ENCODE assay signal across 27 cellular contexts in the genomic region with DNA sequence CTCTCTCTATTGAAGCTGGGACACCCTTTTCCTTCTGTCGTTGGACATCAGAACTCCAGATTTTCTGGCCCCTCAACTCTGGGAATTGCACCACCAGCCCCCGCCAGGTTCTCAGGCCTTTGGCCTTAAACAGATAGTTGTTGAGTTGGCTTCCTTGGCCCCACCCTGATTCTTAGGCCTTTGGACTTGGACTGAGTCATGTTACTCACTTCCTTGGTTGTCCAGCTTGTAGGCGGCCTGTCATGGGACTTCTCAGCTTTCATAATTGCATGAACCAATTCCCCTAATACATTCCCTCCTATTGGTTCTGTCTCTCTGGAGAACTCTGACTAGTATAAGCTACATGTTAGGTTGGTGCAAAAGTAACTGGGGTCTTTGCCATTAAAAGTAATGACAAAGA.
A peak's percentile ranks its signal among the peaks of the same experiment; 100 is the strongest.
DNase-seq lines count a peak whose midpoint lies in the region; ATAC-seq and TF ChIP-seq lines count a peak whose summit lies in the region.
"Had no signal": no experiment of that assay in that cellular context is flagged by ENCODE, and none has a peak within 500 bp of the region (broad histone marks: within the 10 kb centered on the region; RNA-seq: fewer than 3 reads in every experiment).

No MANE protein-coding gene starts in this region.

- peak; percentile 45 for DNase-seq in MCF 10A (ENCODE audit: unreplicated experiment)
- no peak for DNase-seq in breast epithelium (ENCODE audit: low spot score in 2 of 2)
- DNase-seq in PC-3, result peak; percentile 63
- peak; percentile 28 for DNase-seq in fibroblast of gingiva (ENCODE audit: low read depth)
- no peak for DNase-seq in GM10248 (ENCODE audit: extremely low spot score)
- DNase-seq in left cardiac atrium, result no peak
- DNase-seq: activated CD4-positive, alpha-beta T cell treated with anti-CD3 and anti-CD28 coated beads, Interleukin-2, amount 10 ng/mL, durations not matched to agents 24 days and 14 days; activated naive CD8-positive, alpha-beta T cell treated with anti-CD3 and anti-CD28 coated beads for 36 hours; colonic mucosa; DMS 273 treated with DMSO at 0.1 percent for 48 hours; GF-D8; NCI-H1105 treated with DMSO at 0.1 percent for 48 hours; NCI-H524 treated with DMSO at 0.1 percent for 48 hours; stimulated activated CD4-positive, alpha-beta T cell treated with anti-CD3 and anti-CD28 coated beads, Interleukin-2, amount 100 ng/mL, for 48 hours; stimulated activated naive CD8-positive, alpha-beta T cell treated with anti-CD3 and anti-CD28 coated beads, Interleukin-15, amount 100 ng/mL, for 72 hours; T-cell had no signal

- no peak overlapping the region for H3K27ac Mint-ChIP-seq in MCF 10A (ENCODE audit: low read depth, unreplicated experiment)
- H3K27ac Mint-ChIP-seq: activated CD4-positive, alpha-beta T cell treated with anti-CD3 and anti-CD28 coated beads, Interleukin-2, amount 10 ng/mL, durations not matched to agents 24 days and 14 days; activated naive CD8-positive, alpha-beta T cell treated with anti-CD3 and anti-CD28 coated beads for 36 hours; GM23338; stimulated activated naive CD8-positive, alpha-beta T cell treated with anti-CD3 and anti-CD28 coated beads, Interleukin-15, amount 100 ng/mL, for 72 hours; T-cell; type B pancreatic cell had no signal

- no peaks in the 10 kb centered on the region for H3K9me3 ChIP-seq in breast epithelium
- no peaks in the 10 kb centered on the region for H3K9me3 ChIP-seq in PC-3 (ENCODE audit: low read length)
- H3K9me3 ChIP-seq: colonic mucosa, prostate gland had no signal

- H3K79me2 ChIP-seq in PC-3 (ENCODE audit: low read length), result no peaks in the 10 kb centered on the region

- no peak overlapping the region for H3K9ac ChIP-seq in PC-3 (ENCODE audit: low read length)

- no peak for TF ChIP-seq CTCF in MCF 10A (IDR thresholded peaks at IDR 0.05; ENCODE audit: unreplicated experiment)
- TF ChIP-seq CTCF in breast epithelium (IDR thresholded peaks at IDR 0.05), result no peak
- no peak for TF ChIP-seq CTCF in PC-3 (conservative IDR thresholded peaks at IDR 0.05; ENCODE audit: low read depth, low read length)
- TF ChIP-seq CTCF in GM10248 (IDR thresholded peaks at IDR 0.05; ENCODE audit: control extremely low read depth, extremely low read depth, low read depth, missing control alignments), result no peak

- ATAC-seq in PC-3, result peak; percentile 76
- ATAC-seq in HG03039 (IDR thresholded peaks at IDR 0.05; ENCODE audit: unreplicated experiment), result no peak
- no peak for ATAC-seq in HG02610 (IDR thresholded peaks at IDR 0.05; ENCODE audit: unreplicated experiment)
- ATAC-seq in left cardiac atrium, result no peak
- ATAC-seq: GM12878; GM23338; Right ventricle myocardium inferior; stimulated activated naive CD8-positive, alpha-beta T cell treated with anti-CD3 and anti-CD28 coated beads, Interleukin-15, amount 100 ng/mL, for 72 hours; T-cell had no signal

- BruUV-seq in MCF 10A (replicated peaks; lab: Mats Ljungman, UMichigan) (no TSS peak), PC-3 (replicated peaks; lab: Mats Ljungman, UMichigan) (no TSS peak)

- POLR2A ChIA-PET in MCF 10A (lab: Yijun Ruan, JAX), result no interaction called here
- POLR2A ChIA-PET in PC-3 (lab: Charles Lee; ENCODE audit: unreplicated experiment), result no interaction called here
- POLR2A ChIA-PET in GM10248 (lab: Yijun Ruan, JAX), result no interaction called here

- no peak for TF ChIP-seq POLR2A in breast epithelium (IDR thresholded peaks at IDR 0.05)

- H3K4me3 ChIP-seq in breast epithelium, result no peak overlapping the region
- H3K4me3 ChIP-seq in PC-3 (ENCODE audit: low read length), result no peak overlapping the region
- H3K4me3 ChIP-seq: colonic mucosa, GM12878, GM23338, lung, prostate gland, skin epidermis had no signal

- peak overlapping the region; percentile 33 for H3K4me2 ChIP-seq in PC-3 (ENCODE audit: low read length)
- H3K4me2 ChIP-seq: GM23338 had no signal

- no peaks in the 10 kb centered on the region for H3F3A ChIP-seq in PC-3 (ENCODE audit: low read length, unreplicated experiment)

- H3K9me2 ChIP-seq in PC-3 (replicated peaks; ENCODE audit: low read length), result no peaks in the 10 kb centered on the region

- H3K36me3 ChIP-seq in breast epithelium, result no peaks in the 10 kb centered on the region
- H3K36me3 ChIP-seq in PC-3 (ENCODE audit: low read depth, low read length), result no peaks in the 10 kb centered on the region
- H3K36me3 ChIP-seq: colonic mucosa, prostate gland had no signal

- no peaks in the 10 kb centered on the region for H3K4me1 Mint-ChIP-seq in MCF 10A (ENCODE audit: insufficient read depth, unreplicated experiment)
- H3K4me1 Mint-ChIP-seq: activated CD4-positive, alpha-beta T cell treated with anti-CD3 and anti-CD28 coated beads, Interleukin-2, amount 10 ng/mL, durations not matched to agents 24 days and 14 days; activated naive CD8-positive, alpha-beta T cell treated with anti-CD3 and anti-CD28 coated beads for 36 hours; GM23338; stimulated activated naive CD8-positive, alpha-beta T cell treated with anti-CD3 and anti-CD28 coated beads, Interleukin-15, amount 100 ng/mL, for 72 hours; T-cell had no signal

- H4K20me1 ChIP-seq in PC-3 (ENCODE audit: low read length), result no peaks in the 10 kb centered on the region

- peak overlapping the region; percentile 32; the same call in 1 of the 2 replicates for H2AFZ ChIP-seq in PC-3 (ENCODE audit: low read length)
- H2AFZ ChIP-seq: GM23338 had no signal

- H3K27me3 ChIP-seq in breast epithelium, result no peaks in the 10 kb centered on the region
- H3K27me3 ChIP-seq in PC-3 (ENCODE audit: low read length), result no peaks in the 10 kb centered on the region
- H3K27me3 ChIP-seq: colonic mucosa had no signal

- no peaks in the 10 kb centered on the region for H3K4me1 ChIP-seq in breast epithelium
- peaks cover 9% of the 10 kb centered on the region for H3K4me1 ChIP-seq in PC-3 (ENCODE audit: insufficient read depth, low read length)
- H3K4me1 ChIP-seq: colonic mucosa, prostate gland had no signal

- no peak overlapping the region for H3K4me3 Mint-ChIP-seq in MCF 10A (ENCODE audit: unreplicated experiment)
- H3K4me3 Mint-ChIP-seq: activated CD4-positive, alpha-beta T cell treated with anti-CD3 and anti-CD28 coated beads, Interleukin-2, amount 10 ng/mL, durations not matched to agents 24 days and 14 days; activated naive CD8-positive, alpha-beta T cell treated with anti-CD3 and anti-CD28 coated beads for 36 hours; GM23338; stimulated activated naive CD8-positive, alpha-beta T cell treated with anti-CD3 and anti-CD28 coated beads, Interleukin-15, amount 100 ng/mL, for 72 hours; T-cell; type B pancreatic cell had no signal

- peaks cover 23% of the 10 kb centered on the region for H3K27me3 Mint-ChIP-seq in MCF 10A (ENCODE audit: insufficient read depth, unreplicated experiment)
- H3K27me3 Mint-ChIP-seq: activated CD4-positive, alpha-beta T cell treated with anti-CD3 and anti-CD28 coated beads, Interleukin-2, amount 10 ng/mL, durations not matched to agents 24 days and 14 days had no signal

- no peaks in the 10 kb centered on the region for H3K36me3 Mint-ChIP-seq in MCF 10A (ENCODE audit: insufficient read depth, unreplicated experiment)
- H3K36me3 Mint-ChIP-seq: activated naive CD8-positive, alpha-beta T cell treated with anti-CD3 and anti-CD28 coated beads for 36 hours; T-cell; type B pancreatic cell had no signal

- no peaks in the 10 kb centered on the region for H3K9me3 Mint-ChIP-seq in MCF 10A (ENCODE audit: unreplicated experiment)
- H3K9me3 Mint-ChIP-seq: activated CD4-positive, alpha-beta T cell treated with anti-CD3 and anti-CD28 coated beads, Interleukin-2, amount 10 ng/mL, durations not matched to agents 24 days and 14 days had no signal

- no peak overlapping the region for H3K27ac ChIP-seq in breast epithelium
- H3K27ac ChIP-seq in PC-3 (ENCODE audit: low read length), result no peak overlapping the region
- H3K27ac ChIP-seq: 22Rv1, C4-2B, colonic mucosa, prostate gland, skin epidermis had no signal

- CTCF ChIA-PET in MCF 10A (lab: Yijun Ruan, JAX) (no interaction called here), PC-3 (lab: Charles Lee) (no interaction called here), GM10248 (lab: Yijun Ruan, JAX) (no interaction called here)

- intact Hi-C loops in MCF 10A (cut with micrococcal nuclease), result no loop called here
- intact Hi-C loops in breast epithelium (cut with DNase I; ENCODE audit: low total_unique reads), result no loop called here
- intact Hi-C loops in PC-3 (cut with micrococcal nuclease), result no loop called here
- intact Hi-C loops in left cardiac atrium (cut with DNase I), result no loop called here

Comparison
In these comparisons a context has a peak if more than half of its experiments do, and no peak if none do; other contexts are left out.
1. DNase-seq: peak in MCF 10A (single experiment), PC-3 (single experiment) and fibroblast of gingiva (single experiment); none in breast epithelium (0 of 2), GM10248 (single experiment) and left cardiac atrium (single experiment).